ENCODE assay signal across 29 cellular contexts in the genomic region with DNA sequence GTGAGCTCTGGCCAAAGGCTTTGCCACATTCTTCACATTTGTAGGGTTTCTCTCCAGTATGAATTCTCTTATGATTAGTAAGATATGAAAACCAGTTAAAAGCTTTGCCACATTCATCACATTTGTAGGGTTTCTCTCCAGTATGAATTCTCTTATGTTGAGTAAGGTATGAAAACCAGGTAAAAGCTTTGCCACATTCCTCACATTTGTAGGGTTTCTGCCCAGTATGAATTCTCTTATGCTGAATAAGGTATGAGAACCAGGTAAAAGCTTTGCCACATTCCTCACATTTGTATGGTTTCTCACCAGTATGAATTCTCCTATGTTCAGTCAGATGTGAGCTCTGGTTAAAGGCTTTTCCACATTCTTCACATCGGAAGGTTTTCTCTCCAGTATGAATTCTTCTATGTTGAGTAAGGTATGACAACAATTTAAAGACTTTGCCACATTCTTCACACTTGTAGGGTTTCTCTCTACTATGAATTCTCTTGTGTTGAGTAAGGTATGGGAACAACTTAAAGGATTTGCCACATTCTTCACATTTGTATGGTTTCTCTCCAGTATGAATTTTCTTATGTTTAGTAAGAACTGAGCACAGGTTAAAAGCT. TPM values are rescaled to one million over a fixed set of nuclear protein-coding genes. Genes with fewer than 3 reads are reported as not detected.
DNase-seq lines count a peak whose midpoint lies in the region; FAIRE-seq and TF ChIP-seq lines count a peak whose summit lies in the region.
"Had no signal": no experiment of that assay in that cellular context is flagged by ENCODE, and none has a peak within 500 bp of the region (broad histone marks: within the 10 kb centered on the region; RNA-seq: fewer than 3 reads in every experiment).

No MANE protein-coding gene starts in this region.

- H3K36me3 Mint-ChIP-seq in Caco-2 (ENCODE audit: insufficient read depth, unreplicated experiment) (peaks cover 99% of the 10 kb centered on the region), glutamatergic neuron (ENCODE audit: unreplicated experiment) (peaks cover 86% of the 10 kb centered on the region)

- H3K27ac Mint-ChIP-seq in Caco-2 (ENCODE audit: unreplicated experiment) (no peak overlapping the region), glutamatergic neuron (ENCODE audit: unreplicated experiment) (no peak overlapping the region)
- H3K27ac Mint-ChIP-seq: activated CD4-positive, alpha-beta T cell treated with anti-CD3 and anti-CD28 coated beads, Interleukin-2, amount 10 ng/mL, durations not matched to agents 24 days and 14 days; activated naive CD8-positive, alpha-beta T cell; stimulated activated naive CD8-positive, alpha-beta T cell treated with anti-CD3 and anti-CD28 coated beads, Interleukin-15, amount 100 ng/mL, for 72 hours had no signal

- H3K4me1 ChIP-seq in Caco-2 (no peaks in the 10 kb centered on the region), HEK293 (ENCODE audit: control insufficient read depth, insufficient read depth, low read length) (no peaks in the 10 kb centered on the region), testis (no peaks in the 10 kb centered on the region)
- H3K4me1 ChIP-seq: BE2C, right atrium auricular region, SJCRH30, spleen had no signal

- H3K27me3 Mint-ChIP-seq in Caco-2 (ENCODE audit: insufficient read depth, unreplicated experiment) = no peaks in the 10 kb centered on the region
- H3K27me3 Mint-ChIP-seq in glutamatergic neuron (ENCODE audit: unreplicated experiment) = no peaks in the 10 kb centered on the region
- H3K27me3 Mint-ChIP-seq: activated CD4-positive, alpha-beta T cell treated with anti-CD3 and anti-CD28 coated beads, Interleukin-2, amount 10 ng/mL, durations not matched to agents 24 days and 14 days; activated naive CD8-positive, alpha-beta T cell; stimulated activated naive CD8-positive, alpha-beta T cell treated with anti-CD3 and anti-CD28 coated beads, Interleukin-15, amount 100 ng/mL, for 72 hours had no signal

- H3K4me3 ChIP-seq in Caco-2 (ENCODE audit: low read depth, low read length) (no peak overlapping the region), HEK293 (ENCODE audit: low read depth, low read length) (no peak overlapping the region), testis (no peak overlapping the region)
- H3K4me3 ChIP-seq: coronary artery, right atrium auricular region, SJCRH30, spleen had no signal

- no peak for TF ChIP-seq POLR2A in testis (IDR thresholded peaks at IDR 0.05)

- H3K36me3 ChIP-seq in Caco-2 (ENCODE audit: control insufficient read depth, insufficient read depth, low read length) = peaks cover 7% of the 10 kb centered on the region
- H3K36me3 ChIP-seq in HEK293 (ENCODE audit: control insufficient read depth in 2 of 2, insufficient read depth in 1 of 2, low read length in 2 of 2) = peaks cover 0 to 69% of the 10 kb centered on the region in 2 experiments; a peak in 1 of 3 replicates
- H3K36me3 ChIP-seq in testis (ENCODE audit: low read depth, missing control alignments) = no peaks in the 10 kb centered on the region
- H3K36me3 ChIP-seq: right atrium auricular region, spleen had no signal

- TSS peak; percentile 12 for BruUV-seq in Caco-2 (replicated peaks; lab: Mats Ljungman, UMichigan)

- 100% methylated on average over 1 of the region's 1 CpG for WGBS in testis, 2 donors

- peak; percentile 31 for FAIRE-seq in TTC549 (lab: Jason Lieb, UNC)
- FAIRE-seq: bronchial epithelial cell had no signal

- H3K27me3 ChIP-seq in Caco-2 (replicated peaks; ENCODE audit: control insufficient read depth, insufficient read depth, low read length) (no peaks in the 10 kb centered on the region), testis (no peaks in the 10 kb centered on the region)
- H3K27me3 ChIP-seq: BE2C, right atrium auricular region, SJCRH30, spleen had no signal

- no peak for DNase-seq in Caco-2
- peak; percentile 26 for DNase-seq in kidney tubule cell (ENCODE audit: low spot score)
- no peak for DNase-seq in glutamatergic neuron
- DNase-seq in testis = no peak
- no peak for DNase-seq in activated T-cell treated with anti-CD3 and anti-CD28 coated beads for 4 hours
- DNase-seq: activated CD4-positive, alpha-beta T cell treated with anti-CD3 and anti-CD28 coated beads, Interleukin-2, amount 10 ng/mL, durations not matched to agents 24 days and 14 days; activated CD8-positive, alpha-beta memory T cell treated with anti-CD3 and anti-CD28 coated beads for 24 hours; activated effector memory CD4-positive, alpha-beta T cell treated with Interleukin-2 at 50 U/mL for 16 hours; aorta; BE2C; DMS79; effector CD8-positive, alpha-beta T cell; GF-D8; NCI-H1092; NCI-H1694; NCI-H2171; NCI-H82; posterior cingulate gyrus; RPMI8226; spleen; stimulated activated naive CD8-positive, alpha-beta T cell treated with anti-CD3 and anti-CD28 coated beads, Interleukin-15, amount 100 ng/mL, for 72 hours had no signal

- H3K9me3 Mint-ChIP-seq in Caco-2 (ENCODE audit: unreplicated experiment) (peaks cover 71% of the 10 kb centered on the region), glutamatergic neuron (ENCODE audit: unreplicated experiment) (peaks cover 26% of the 10 kb centered on the region)

- POLR2A ChIA-PET in Caco-2 (lab: Charles Lee) = no interaction called here
- POLR2A ChIA-PET in HEK293 (lab: Yijun Ruan, JAX) = no interaction called here

- H3K9me3 ChIP-seq in Caco-2 (peaks cover 83% of the 10 kb centered on the region), HEK293 (ENCODE audit: control insufficient read depth, insufficient read depth, low read depth, low read length) (no peaks in the 10 kb centered on the region), testis (no peaks in the 10 kb centered on the region)

- TF ChIP-seq CTCF in Caco-2 (IDR thresholded peaks at IDR 0.05; ENCODE audit: insufficient read depth in 1 of 2, low read depth in 1 of 2, low read length in 1 of 2, severe bottlenecking in 1 of 2, unreplicated experiment in 1 of 2) (no peak), HEK293 (tag by site-specific recombination; IDR thresholded peaks at IDR 0.05) (no peak), glutamatergic neuron (IDR thresholded peaks at IDR 0.05; ENCODE audit: partially characterized antibody, unreplicated experiment) (no peak), testis (IDR thresholded peaks at IDR 0.05) (no peak)

- H3K4me1 Mint-ChIP-seq in Caco-2 (ENCODE audit: low read depth, unreplicated experiment) (no peaks in the 10 kb centered on the region), glutamatergic neuron (ENCODE audit: low read depth, unreplicated experiment) (no peaks in the 10 kb centered on the region)
- H3K4me1 Mint-ChIP-seq: activated CD4-positive, alpha-beta T cell treated with anti-CD3 and anti-CD28 coated beads, Interleukin-2, amount 10 ng/mL, durations not matched to agents 24 days and 14 days; stimulated activated naive CD8-positive, alpha-beta T cell treated with anti-CD3 and anti-CD28 coated beads, Interleukin-15, amount 100 ng/mL, for 72 hours had no signal

- intact Hi-C loops in Caco-2 (cut with micrococcal nuclease; ENCODE audit: unreplicated experiment) (no loop called here), testis (cut with DNase I; ENCODE audit: low total_unique reads) (no loop called here)

- no peak overlapping the region for H3K27ac ChIP-seq in HEK293 (ENCODE audit: extremely low read depth, low read depth, low read length)
- no peak overlapping the region for H3K27ac ChIP-seq in testis
- H3K27ac ChIP-seq: coronary artery, right atrium auricular region, SJCRH30, spleen had no signal

- CTCF ChIA-PET in Caco-2 (lab: Charles Lee) (no interaction called here), HEK293 (lab: Yijun Ruan, JAX) (no interaction called here)

- no peak overlapping the region for H3K4me3 Mint-ChIP-seq in Caco-2 (ENCODE audit: unreplicated experiment)
- H3K4me3 Mint-ChIP-seq in glutamatergic neuron (ENCODE audit: unreplicated experiment) = no peak overlapping the region
- H3K4me3 Mint-ChIP-seq: activated CD4-positive, alpha-beta T cell treated with anti-CD3 and anti-CD28 coated beads, Interleukin-2, amount 10 ng/mL, durations not matched to agents 24 days and 14 days; activated naive CD8-positive, alpha-beta T cell; stimulated activated naive CD8-positive, alpha-beta T cell treated with anti-CD3 and anti-CD28 coated beads, Interleukin-15, amount 100 ng/mL, for 72 hours had no signal

TF ChIP-seq in HEK293, 187 proteins besides CTCF, POLR2A, EP300 and RAD21 (continues in another document):
- TF ChIP-seq ZNF140 (tag by site-specific recombination; IDR thresholded peaks at IDR 0.05) (no peak), ZNF776 (tag by site-specific recombination; IDR thresholded peaks at IDR 0.05; ENCODE audit: borderline replicate concordance) (no peak), SP2 (tag by site-specific recombination; IDR thresholded peaks at IDR 0.05) (no peak), ZNF394 (tag by site-specific recombination; IDR thresholded peaks at IDR 0.05; ENCODE audit: borderline replicate concordance) (no peak), SP7 (tag by site-specific recombination; IDR thresholded peaks at IDR 0.05) (no peak), ZNF133 (tag by site-specific recombination; IDR thresholded peaks at IDR 0.05) (no peak), ZNF274 (IDR thresholded peaks at IDR 0.05; ENCODE audit: low read length) (no peak), ZNF274 (tag by site-specific recombination; IDR thresholded peaks at IDR 0.05; ENCODE audit: borderline replicate concordance) (peak; percentile 92), WT1 (tag by site-specific recombination; IDR thresholded peaks at IDR 0.05) (no peak), YY1 (tag by site-specific recombination; IDR thresholded peaks at IDR 0.05) (no peak), ZNF248 (tag by site-specific recombination; IDR thresholded peaks at IDR 0.05) (no peak), KLF9 (tag by site-specific recombination; IDR thresholded peaks at IDR 0.05; ENCODE audit: low read depth) (no peak)
- TF ChIP-seq, protein P1, sequence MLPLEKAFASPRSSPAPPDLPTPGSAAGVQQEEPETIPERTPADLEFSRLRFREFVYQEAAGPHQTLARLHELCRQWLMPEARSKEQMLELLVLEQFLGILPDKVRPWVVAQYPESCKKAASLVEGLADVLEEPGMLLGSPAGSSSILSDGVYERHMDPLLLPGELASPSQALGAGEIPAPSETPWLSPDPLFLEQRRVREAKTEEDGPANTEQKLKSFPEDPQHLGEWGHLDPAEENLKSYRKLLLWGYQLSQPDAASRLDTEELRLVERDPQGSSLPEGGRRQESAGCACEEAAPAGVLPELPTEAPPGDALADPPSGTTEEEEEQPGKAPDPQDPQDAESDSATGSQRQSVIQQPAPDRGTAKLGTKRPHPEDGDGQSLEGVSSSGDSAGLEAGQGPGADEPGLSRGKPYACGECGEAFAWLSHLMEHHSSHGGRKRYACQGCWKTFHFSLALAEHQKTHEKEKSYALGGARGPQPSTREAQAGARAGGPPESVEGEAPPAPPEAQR (tag by site-specific recombination; IDR thresholded peaks at IDR 0.05) = no peak

RNA-seq across cellular contexts. Expression of a gene that starts 20.7 kb away (rescaled TPM):
- total RNA-seq in Caco-2 (2022) (24.7 and 25.2 TPM in 2 replicates), glutamatergic neuron (ENCODE audit: unreplicated experiment) (7.9 TPM), testis (1 to 10 TPM; 4.6 to 6.1 TPM)
- polyA plus RNA-seq in testis (ENCODE audit: insufficient read depth, low read depth, low replicate concordance) = 2.8 TPM
- total RNA-seq: aorta, left lobe of liver had no signal
- polyA plus RNA-seq: aorta had no signal

RNA-seq across cellular contexts. Expression of a gene that starts 55.4 kb away (rescaled TPM):
- total RNA-seq in Caco-2 (2022) (42.3 and 48.7 TPM in 2 replicates), glutamatergic neuron (ENCODE audit: unreplicated experiment) (25.2 TPM), testis (10 to 100 TPM; 66.2 to 97.6 TPM)
- polyA plus RNA-seq in testis (ENCODE audit: insufficient read depth, low read depth, low replicate concordance) = 58.6 TPM
